Comparison of ENCODE assay signal across 15 cellular contexts in the genomic region with DNA sequence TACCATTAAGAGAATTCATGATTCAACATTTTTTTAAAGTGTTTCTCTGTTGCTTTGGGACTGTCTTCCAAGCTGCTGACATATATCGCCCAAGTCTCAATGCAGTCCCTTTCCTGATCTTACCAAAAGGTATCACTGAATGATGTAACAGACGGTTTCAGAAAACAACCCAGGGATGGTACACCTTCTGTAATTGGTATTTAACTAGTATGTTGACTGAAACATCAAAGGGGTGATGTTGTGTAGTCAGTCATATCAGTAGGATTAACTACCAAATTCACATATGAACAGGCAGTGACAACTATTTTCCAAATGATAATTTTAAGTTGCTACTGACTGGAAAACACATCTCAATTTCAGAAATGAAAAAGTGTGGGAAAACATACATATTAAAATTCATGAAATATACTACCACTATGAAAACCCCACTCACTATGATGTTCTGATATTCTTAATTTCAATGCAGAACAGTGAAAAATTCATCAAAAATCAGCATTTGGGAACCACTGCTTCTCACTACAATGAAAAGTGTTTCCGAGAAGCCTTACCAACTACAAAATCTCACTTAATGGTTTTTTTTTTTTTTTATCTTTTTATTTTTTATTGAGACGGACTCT.
"Had no signal": no experiment of that assay in that cellular context is flagged by ENCODE, and none has a peak within 500 bp of the region (broad histone marks: within the 10 kb centered on the region; RNA-seq: fewer than 3 reads in every experiment).

No MANE protein-coding gene starts in this region.

- H3K4me3 Mint-ChIP-seq: activated B cell treated with CpG ODN at 0.5 μM for 24 hours; brain; central memory CD8-positive, alpha-beta T cell; natural killer cell had no signal

- DNase-seq: activated B cell treated with CpG ODN at 0.5 μM for 24 hours; activated gamma-delta T cell; amniotic stem cell; effector memory CD4-positive, alpha-beta T cell; heart right ventricle; islet precursor cell; left lung; natural killer cell; posterior cingulate gyrus; SK-N-SH; stimulated activated naive CD4-positive, alpha-beta T cell treated with Interleukin-2 at 50 U/mL for 16 hours; testis had no signal

- H3K27me3 Mint-ChIP-seq: activated B cell treated with CpG ODN at 0.5 μM for 24 hours; brain; central memory CD8-positive, alpha-beta T cell had no signal

- H3K27ac Mint-ChIP-seq: activated B cell treated with CpG ODN at 0.5 μM for 24 hours, natural killer cell had no signal

- ATAC-seq: heart right ventricle, left lung, natural killer cell had no signal

- H3K36me3 Mint-ChIP-seq: natural killer cell had no signal

- H3K4me3 ChIP-seq: heart right ventricle, left lung, skin epidermis, testis had no signal

- H3K27me3 ChIP-seq: heart right ventricle, left lung, testis had no signal

- H3K4me1 Mint-ChIP-seq: brain had no signal

- H3K9me3 Mint-ChIP-seq: activated B cell treated with CpG ODN at 0.5 μM for 24 hours; brain; central memory CD8-positive, alpha-beta T cell; natural killer cell had no signal
